2 cellular contexts compared by ENCODE assay signal in the genomic region with DNA sequence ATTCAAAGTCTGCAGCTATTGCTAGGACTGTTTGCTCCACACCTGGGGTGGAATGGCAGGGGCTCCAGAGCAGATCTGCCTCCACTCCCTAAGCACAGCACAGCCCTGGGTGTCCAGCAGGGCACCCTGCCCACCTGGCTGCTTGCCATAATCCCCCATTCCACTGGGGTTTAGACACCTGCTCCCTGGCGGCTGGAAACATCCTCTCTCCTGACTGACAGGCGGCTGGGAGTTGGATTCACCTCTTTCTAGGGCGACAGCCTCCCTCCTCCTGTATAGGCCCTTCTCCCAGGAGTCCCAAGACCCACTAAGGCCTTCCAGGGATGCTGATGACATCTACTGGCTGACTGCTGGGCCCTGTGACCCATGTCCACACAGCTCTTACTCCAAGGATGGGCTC.
TF ChIP-seq lines count a peak whose summit lies in the region.

No MANE protein-coding gene starts in this region.

TF ChIP-seq in IMR-90, 13 proteins besides CTCF, POLR2A, EP300 and RAD21:
- TF ChIP-seq SMC3 (IDR thresholded peaks at IDR 0.05; ENCODE audit: low read depth, low read length) (no peak), CHD1 (IDR thresholded peaks at IDR 0.05; ENCODE audit: low read depth, low read length) (no peak), MAFK (IDR thresholded peaks at IDR 0.05; ENCODE audit: low read depth, low read length) (no peak), RFX5 (IDR thresholded peaks at IDR 0.05; ENCODE audit: low read depth, low read length) (no peak), BHLHE40 (IDR thresholded peaks at IDR 0.05; ENCODE audit: low read depth, low read length) (no peak), CEBPB (IDR thresholded peaks at IDR 0.05; ENCODE audit: low read depth, low read length) (no peak), MAZ (IDR thresholded peaks at IDR 0.05; ENCODE audit: borderline replicate concordance, low read depth, low read length) (no peak), RCOR1 (IDR thresholded peaks at IDR 0.05; ENCODE audit: insufficient replicate concordance, low read length) (no peak), FOS (IDR thresholded peaks at IDR 0.05; ENCODE audit: low read depth, low read length) (no peak), MXI1 (IDR thresholded peaks at IDR 0.05; ENCODE audit: borderline replicate concordance, low read depth, low read length) (no peak), NFE2L2 (IDR thresholded peaks at IDR 0.05; ENCODE audit: low read depth, low read length) (no peak)
- TF ChIP-seq, protein P1, sequence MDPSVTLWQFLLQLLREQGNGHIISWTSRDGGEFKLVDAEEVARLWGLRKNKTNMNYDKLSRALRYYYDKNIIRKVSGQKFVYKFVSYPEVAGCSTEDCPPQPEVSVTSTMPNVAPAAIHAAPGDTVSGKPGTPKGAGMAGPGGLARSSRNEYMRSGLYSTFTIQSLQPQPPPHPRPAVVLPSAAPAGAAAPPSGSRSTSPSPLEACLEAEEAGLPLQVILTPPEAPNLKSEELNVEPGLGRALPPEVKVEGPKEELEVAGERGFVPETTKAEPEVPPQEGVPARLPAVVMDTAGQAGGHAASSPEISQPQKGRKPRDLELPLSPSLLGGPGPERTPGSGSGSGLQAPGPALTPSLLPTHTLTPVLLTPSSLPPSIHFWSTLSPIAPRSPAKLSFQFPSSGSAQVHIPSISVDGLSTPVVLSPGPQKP (IDR thresholded peaks at IDR 0.05; ENCODE audit: borderline replicate concordance, low read depth, low read length), result no peak
- TF ChIP-seq, protein P2, sequence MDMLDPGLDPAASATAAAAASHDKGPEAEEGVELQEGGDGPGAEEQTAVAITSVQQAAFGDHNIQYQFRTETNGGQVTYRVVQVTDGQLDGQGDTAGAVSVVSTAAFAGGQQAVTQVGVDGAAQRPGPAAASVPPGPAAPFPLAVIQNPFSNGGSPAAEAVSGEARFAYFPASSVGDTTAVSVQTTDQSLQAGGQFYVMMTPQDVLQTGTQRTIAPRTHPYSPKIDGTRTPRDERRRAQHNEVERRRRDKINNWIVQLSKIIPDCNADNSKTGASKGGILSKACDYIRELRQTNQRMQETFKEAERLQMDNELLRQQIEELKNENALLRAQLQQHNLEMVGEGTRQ (IDR thresholded peaks at IDR 0.05; ENCODE audit: low read depth, low read length), result no peak

TF ChIP-seq in WTC11, 78 proteins besides CTCF, POLR2A, EP300 and RAD21:
- TF ChIP-seq HMGXB4 (CRISPR knock-in tag; IDR thresholded peaks at IDR 0.05), result no peak
- no peak for TF ChIP-seq E2F4 (CRISPR knock-in tag; IDR thresholded peaks at IDR 0.05; ENCODE audit: borderline replicate concordance, low read depth)
- no peak for TF ChIP-seq ETV6 (CRISPR knock-in tag; IDR thresholded peaks at IDR 0.05)
- no peak for TF ChIP-seq SMAD4 (CRISPR knock-in tag; IDR thresholded peaks at IDR 0.05)
- TF ChIP-seq MXD4 (CRISPR knock-in tag; IDR thresholded peaks at IDR 0.05; ENCODE audit: borderline replicate concordance), result no peak
- no peak for TF ChIP-seq ZNF263 (CRISPR knock-in tag; IDR thresholded peaks at IDR 0.05; ENCODE audit: low read depth)
- TF ChIP-seq, protein P3, sequence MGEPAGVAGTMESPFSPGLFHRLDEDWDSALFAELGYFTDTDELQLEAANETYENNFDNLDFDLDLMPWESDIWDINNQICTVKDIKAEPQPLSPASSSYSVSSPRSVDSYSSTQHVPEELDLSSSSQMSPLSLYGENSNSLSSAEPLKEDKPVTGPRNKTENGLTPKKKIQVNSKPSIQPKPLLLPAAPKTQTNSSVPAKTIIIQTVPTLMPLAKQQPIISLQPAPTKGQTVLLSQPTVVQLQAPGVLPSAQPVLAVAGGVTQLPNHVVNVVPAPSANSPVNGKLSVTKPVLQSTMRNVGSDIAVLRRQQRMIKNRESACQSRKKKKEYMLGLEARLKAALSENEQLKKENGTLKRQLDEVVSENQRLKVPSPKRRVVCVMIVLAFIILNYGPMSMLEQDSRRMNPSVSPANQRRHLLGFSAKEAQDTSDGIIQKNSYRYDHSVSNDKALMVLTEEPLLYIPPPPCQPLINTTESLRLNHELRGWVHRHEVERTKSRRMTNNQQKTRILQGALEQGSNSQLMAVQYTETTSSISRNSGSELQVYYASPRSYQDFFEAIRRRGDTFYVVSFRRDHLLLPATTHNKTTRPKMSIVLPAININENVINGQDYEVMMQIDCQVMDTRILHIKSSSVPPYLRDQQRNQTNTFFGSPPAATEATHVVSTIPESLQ (CRISPR knock-in tag; IDR thresholded peaks at IDR 0.05), result no peak
- TF ChIP-seq TEAD4 (CRISPR knock-in tag; IDR thresholded peaks at IDR 0.05), result no peak
- TF ChIP-seq NFE2L1 (CRISPR knock-in tag; IDR thresholded peaks at IDR 0.05), result no peak
- TF ChIP-seq, protein P4, sequence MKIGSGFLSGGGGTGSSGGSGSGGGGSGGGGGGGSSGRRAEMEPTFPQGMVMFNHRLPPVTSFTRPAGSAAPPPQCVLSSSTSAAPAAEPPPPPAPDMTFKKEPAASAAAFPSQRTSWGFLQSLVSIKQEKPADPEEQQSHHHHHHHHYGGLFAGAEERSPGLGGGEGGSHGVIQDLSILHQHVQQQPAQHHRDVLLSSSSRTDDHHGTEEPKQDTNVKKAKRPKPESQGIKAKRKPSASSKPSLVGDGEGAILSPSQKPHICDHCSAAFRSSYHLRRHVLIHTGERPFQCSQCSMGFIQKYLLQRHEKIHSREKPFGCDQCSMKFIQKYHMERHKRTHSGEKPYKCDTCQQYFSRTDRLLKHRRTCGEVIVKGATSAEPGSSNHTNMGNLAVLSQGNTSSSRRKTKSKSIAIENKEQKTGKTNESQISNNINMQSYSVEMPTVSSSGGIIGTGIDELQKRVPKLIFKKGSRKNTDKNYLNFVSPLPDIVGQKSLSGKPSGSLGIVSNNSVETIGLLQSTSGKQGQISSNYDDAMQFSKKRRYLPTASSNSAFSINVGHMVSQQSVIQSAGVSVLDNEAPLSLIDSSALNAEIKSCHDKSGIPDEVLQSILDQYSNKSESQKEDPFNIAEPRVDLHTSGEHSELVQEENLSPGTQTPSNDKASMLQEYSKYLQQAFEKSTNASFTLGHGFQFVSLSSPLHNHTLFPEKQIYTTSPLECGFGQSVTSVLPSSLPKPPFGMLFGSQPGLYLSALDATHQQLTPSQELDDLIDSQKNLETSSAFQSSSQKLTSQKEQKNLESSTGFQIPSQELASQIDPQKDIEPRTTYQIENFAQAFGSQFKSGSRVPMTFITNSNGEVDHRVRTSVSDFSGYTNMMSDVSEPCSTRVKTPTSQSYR (CRISPR knock-in tag; IDR thresholded peaks at IDR 0.05), result no peak
- no peak for TF ChIP-seq NR2C2 (CRISPR knock-in tag; IDR thresholded peaks at IDR 0.05)
- TF ChIP-seq HMGA2 (CRISPR knock-in tag; IDR thresholded peaks at IDR 0.05), result no peak
